24 cellular contexts compared by ENCODE assay signal in the genomic region with DNA sequence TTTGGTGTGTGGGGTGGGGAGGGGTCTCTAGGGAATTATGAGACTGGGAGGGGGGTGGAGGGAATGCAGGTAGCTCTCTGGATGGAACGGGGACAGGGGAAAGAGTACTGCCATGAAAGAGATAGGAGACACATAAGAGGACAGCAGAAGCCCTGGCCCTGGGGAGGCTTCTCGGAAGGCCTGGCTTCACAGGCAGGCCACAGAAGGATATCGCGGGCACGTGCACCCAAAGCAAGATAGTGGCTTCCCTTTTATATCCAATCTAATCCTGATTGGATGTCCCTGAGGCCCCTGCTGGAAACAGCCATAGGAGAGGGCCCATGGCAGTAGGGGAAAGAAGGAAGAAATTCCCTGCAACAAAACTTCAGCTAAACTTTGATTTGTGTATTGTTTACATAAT.
"Had no signal": no experiment of that assay in that cellular context is flagged by ENCODE, and none has a peak within 500 bp of the region (broad histone marks: within the 10 kb centered on the region; RNA-seq: fewer than 3 reads in every experiment).

No MANE protein-coding gene starts in this region.

- H3K9me3 ChIP-seq: neutrophil, psoas muscle, right lobe of liver, tibial nerve, uterus had no signal

- H2AFZ ChIP-seq: neural progenitor cell, parathyroid adenoma had no signal

- DNase-seq: head of caudate nucleus; hippocampal formation; immature natural killer cell; mesendoderm; naive B cell; natural killer cell; nephron progenitor cell; occipital lobe; psoas muscle; stimulated activated CD4-positive, alpha-beta T cell treated with anti-CD3 and anti-CD28 coated beads, Interleukin-12 subunit alpha, Interleukin-12 subunit beta, amount 100 ng/mL, for 4 hours; stimulated activated CD4-positive, alpha-beta T cell treated with anti-CD3 and anti-CD28 coated beads, Interleukin-4, amount 100 ng/mL, for 24 hours; stimulated activated naive CD4-positive, alpha-beta T cell treated with Interleukin-2 at 50 U/mL for 16 hours; stimulated activated naive CD8-positive, alpha-beta T cell treated with anti-CD3 and anti-CD28 coated beads, Interleukin-15, amount 100 ng/mL, for 72 hours; substantia nigra; uterus had no signal

- H3K36me3 ChIP-seq: neural progenitor cell, neutrophil, uterus had no signal

- H3K9ac ChIP-seq: neural progenitor cell, parathyroid adenoma had no signal

- H3K79me2 ChIP-seq: parathyroid adenoma had no signal

- ATAC-seq: natural killer cell; psoas muscle; right lobe of liver; stimulated activated memory B cell treated with anti-CD40 and anti-IgM and Interleukin-4, amounts not matched to agents 10 μg/mL and 1 μg/mL and 100 μg/mL, for 72 hours; stimulated activated naive CD8-positive, alpha-beta T cell treated with anti-CD3 and anti-CD28 coated beads, Interleukin-15, amount 100 ng/mL, for 72 hours had no signal

- H3K4me3 ChIP-seq: lung, neural progenitor cell, psoas muscle, right lobe of liver, skin epidermis, tibial nerve, uterus had no signal

- FAIRE-seq: islet of Langerhans had no signal

- H3K27me3 ChIP-seq: neural progenitor cell, neutrophil, right lobe of liver, tibial nerve, uterus had no signal

- H3K4me1 ChIP-seq: tibial nerve, uterus had no signal

- H3K4me2 ChIP-seq: neural progenitor cell had no signal

- H3K27ac ChIP-seq: neural progenitor cell, neutrophil, parathyroid adenoma, psoas muscle, right lobe of liver, skin epidermis, tibial nerve, uterus had no signal
